ENCODE assay signal across 18 cellular contexts in the genomic region with DNA sequence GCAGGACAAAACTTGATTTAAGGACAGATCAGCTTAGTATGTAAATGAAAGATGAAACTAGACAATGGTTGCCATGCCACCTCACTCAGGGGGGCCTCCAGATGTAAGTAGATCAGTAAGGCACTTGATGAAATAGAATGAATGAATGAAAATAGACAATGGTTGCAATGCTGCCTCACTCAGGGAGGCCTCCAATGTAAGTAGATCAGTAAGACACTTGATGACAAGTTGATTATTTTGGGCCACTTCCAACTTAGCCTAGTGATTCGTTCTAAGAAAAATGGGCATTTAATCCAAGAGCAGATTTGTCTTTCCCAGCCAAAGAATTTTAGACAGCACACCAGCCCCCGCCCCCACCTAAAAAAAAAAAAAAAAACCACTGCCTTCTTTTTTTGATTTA. TPM values are rescaled to one million over a fixed set of nuclear protein-coding genes. Genes with fewer than 3 reads are reported as not detected.
DNase-seq lines count a peak whose midpoint lies in the region; ATAC-seq and TF ChIP-seq lines count a peak whose summit lies in the region.
"Had no signal": no experiment of that assay in that cellular context is flagged by ENCODE, and none has a peak within 500 bp of the region (broad histone marks: within the 10 kb centered on the region; RNA-seq: fewer than 3 reads in every experiment).

No MANE protein-coding gene starts in this region.

- H3K27me3 ChIP-seq in brain microvascular endothelial cell (replicated peaks) (no peaks in the 10 kb centered on the region), neural progenitor cell (no peaks in the 10 kb centered on the region), left lung (no peaks in the 10 kb centered on the region)
- H3K27me3 ChIP-seq: heart right ventricle, sigmoid colon had no signal

- in situ Hi-C loops in brain microvascular endothelial cell (cut with HindIII; ENCODE audit: low pct_ligation_motif_present, low sequenced_read_pairs), result no loop called here

- H3K4me3 ChIP-seq in brain microvascular endothelial cell (ENCODE audit: low read depth, low read length) (no peak overlapping the region), neural progenitor cell (no peak overlapping the region), left lung (no peak overlapping the region)
- H3K4me3 ChIP-seq: heart right ventricle, sigmoid colon, thoracic aorta had no signal

- POLR2A ChIA-PET in GM10248 (lab: Yijun Ruan, JAX), result no interaction called here

- peak overlapping the region; percentile 51 for H3K4me2 ChIP-seq in neural progenitor cell

- H3K4me3 Mint-ChIP-seq in neural progenitor cell, result no peak overlapping the region
- H3K4me3 Mint-ChIP-seq in nephron progenitor cell, result no peak overlapping the region
- H3K4me3 Mint-ChIP-seq: activated CD4-positive, alpha-beta memory T cell treated with anti-CD3 and anti-CD28 coated beads, Interleukin-2, amount 10 ng/mL, durations not matched to agents 7 days and 5 days had no signal

- H3K36me3 Mint-ChIP-seq in neural progenitor cell (no peaks in the 10 kb centered on the region), nephron progenitor cell (ENCODE audit: low read depth) (no peaks in the 10 kb centered on the region)

- no peak overlapping the region for H2AFZ ChIP-seq in neural progenitor cell (replicated peaks)

- no peaks in the 10 kb centered on the region for H3K9me3 Mint-ChIP-seq in neural progenitor cell
- no peaks in the 10 kb centered on the region for H3K9me3 Mint-ChIP-seq in nephron progenitor cell

- H3K9ac ChIP-seq in neural progenitor cell, result no peak overlapping the region

- H3K4me1 Mint-ChIP-seq in neural progenitor cell (peaks cover 15% of the 10 kb centered on the region), nephron progenitor cell (peaks cover 5% of the 10 kb centered on the region)
- H3K4me1 Mint-ChIP-seq: activated CD4-positive, alpha-beta memory T cell treated with anti-CD3 and anti-CD28 coated beads, Interleukin-2, amount 10 ng/mL, durations not matched to agents 7 days and 5 days had no signal

- peaks cover 21% of the 10 kb centered on the region for H3K4me1 ChIP-seq in neural progenitor cell
- no peaks in the 10 kb centered on the region for H3K4me1 ChIP-seq in left lung
- H3K4me1 ChIP-seq: heart right ventricle had no signal

- H3K79me2 ChIP-seq in neural progenitor cell (ENCODE audit: low read depth), result no peaks in the 10 kb centered on the region

- H4K20me1 ChIP-seq in neural progenitor cell (ENCODE audit: low read depth), result no peaks in the 10 kb centered on the region

- no peaks in the 10 kb centered on the region for H3K27me3 Mint-ChIP-seq in neural progenitor cell (ENCODE audit: insufficient read depth, low read depth)
- H3K27me3 Mint-ChIP-seq in nephron progenitor cell (ENCODE audit: low read depth, poor library complexity), result peaks cover 5% of the 10 kb centered on the region
- H3K27me3 Mint-ChIP-seq: activated CD4-positive, alpha-beta memory T cell treated with anti-CD3 and anti-CD28 coated beads, Interleukin-2, amount 10 ng/mL, durations not matched to agents 7 days and 5 days had no signal

- TF ChIP-seq CTCF in brain microvascular endothelial cell (IDR thresholded peaks at IDR 0.05; ENCODE audit: low read depth, low read length, missing control alignments) (no peak), neural progenitor cell (IDR thresholded peaks at IDR 0.05) (no peak), nephron progenitor cell (IDR thresholded peaks at IDR 0.05) (no peak), GM10248 (IDR thresholded peaks at IDR 0.05; ENCODE audit: control extremely low read depth, extremely low read depth, low read depth, missing control alignments) (no peak), left lung (IDR thresholded peaks at IDR 0.05) (no peak)

- intact Hi-C loops in left lung (cut with DNase I), result no loop called here
- intact Hi-C loops in posterior vena cava (cut with DNase I), result no loop called here

- H3K36me3 ChIP-seq in brain microvascular endothelial cell (replicated peaks) (no peaks in the 10 kb centered on the region), neural progenitor cell (no peaks in the 10 kb centered on the region), left lung (no peaks in the 10 kb centered on the region)
- H3K36me3 ChIP-seq: heart right ventricle, sigmoid colon, thoracic aorta had no signal

- H3K27ac ChIP-seq in brain microvascular endothelial cell, result no peak overlapping the region
- H3K27ac ChIP-seq in neural progenitor cell, result no peak overlapping the region
- no peak overlapping the region for H3K27ac ChIP-seq in left lung
- H3K27ac ChIP-seq: heart right ventricle, sigmoid colon, thoracic aorta had no signal

- ATAC-seq in left lung, result no peak
- ATAC-seq: heart right ventricle had no signal

- CTCF ChIA-PET in GM10248 (lab: Yijun Ruan, JAX), result no interaction called here

- H3K27ac Mint-ChIP-seq in neural progenitor cell, result no peak overlapping the region
- no peak overlapping the region for H3K27ac Mint-ChIP-seq in nephron progenitor cell
- H3K27ac Mint-ChIP-seq: activated CD4-positive, alpha-beta memory T cell treated with anti-CD3 and anti-CD28 coated beads, Interleukin-2, amount 10 ng/mL, durations not matched to agents 7 days and 5 days had no signal

- H3F3A ChIP-seq in neural progenitor cell (ENCODE audit: low read depth), result no peaks in the 10 kb centered on the region

- H3K9me3 ChIP-seq in neural progenitor cell (ENCODE audit: low read depth), result no peaks in the 10 kb centered on the region
- H3K9me3 ChIP-seq in left lung, result no peaks in the 10 kb centered on the region
- H3K9me3 ChIP-seq: sigmoid colon, thoracic aorta had no signal

- peak; percentile 63 for DNase-seq in EH (ENCODE audit: low read depth)
- peak; percentile 17 for DNase-seq in NCI-H1105 (lab: John Stamatoyannopoulos, UW)
- peak; percentile 91 for DNase-seq in brain microvascular endothelial cell
- DNase-seq in neural progenitor cell (ENCODE audit: low spot score), result peak; percentile 56
- no peak for DNase-seq in nephron progenitor cell
- no peak for DNase-seq in GM10248 (ENCODE audit: extremely low spot score)
- DNase-seq in left lung, result no peak
- no peak for DNase-seq in posterior vena cava (ENCODE audit: low spot score)
- DNase-seq: activated CD4-positive, alpha-beta memory T cell treated with anti-CD3 and anti-CD28 coated beads, Interleukin-2, amount 10 ng/mL, durations not matched to agents 7 days and 5 days; DMS79 treated with DMSO at 0.1 percent for 48 hours; H7; heart right ventricle; KG1; NCI-H1694; nucleus accumbens; sigmoid colon; stimulated activated CD4-positive, alpha-beta T cell treated with anti-CD3 and anti-CD28 coated beads, Interleukin-4, amount 100 ng/mL, for 4 hours had no signal

RNA-seq across cellular contexts. Expression of a gene that starts 19.2 kb away (rescaled TPM):
- 4.9 and 5.0 TPM in 2 replicates for total RNA-seq in neural progenitor cell (ENCODE audit: low replicate concordance)
- total RNA-seq in left lung, result not detected
- total RNA-seq in posterior vena cava, result not detected
- total RNA-seq: activated CD4-positive, alpha-beta memory T cell treated with anti-CD3 and anti-CD28 coated beads, Interleukin-2, amount 10 ng/mL, durations not matched to agents 7 days and 5 days had no signal

Comparison
In these comparisons a context has a peak if more than half of its experiments do, and no peak if none do; other contexts are left out.
1. DNase-seq: peak in EH (single experiment), NCI-H1105 (single experiment), brain microvascular endothelial cell (single experiment) and neural progenitor cell (single experiment); none in nephron progenitor cell (single experiment), GM10248 (single experiment), left lung (0 of 2) and posterior vena cava (single experiment).